ENCODE assay signal across 20 cellular contexts in the genomic region with DNA sequence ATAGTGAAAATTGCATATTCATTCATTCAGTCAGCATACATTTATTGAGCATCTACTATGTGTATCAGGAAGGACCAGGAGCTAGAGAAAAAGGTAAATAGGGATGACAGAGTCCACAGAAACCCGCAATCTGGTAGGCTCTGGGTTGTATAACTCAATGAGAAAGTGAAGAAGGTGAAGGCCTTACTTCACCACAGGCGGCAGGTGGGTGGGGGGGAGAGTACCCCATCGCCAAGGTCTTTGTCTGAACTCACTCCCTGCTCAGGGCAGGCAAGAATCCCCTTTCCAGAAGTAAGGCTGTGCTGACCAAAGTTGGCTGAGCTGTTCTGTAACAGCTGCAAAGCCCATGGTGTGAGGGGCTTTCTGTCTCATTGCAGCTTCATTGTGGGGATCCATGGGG.
"Had no signal": no experiment of that assay in that cellular context is flagged by ENCODE, and none has a peak within 500 bp of the region (broad histone marks: within the 10 kb centered on the region; RNA-seq: fewer than 3 reads in every experiment).

No MANE protein-coding gene starts in this region.

- H3K4me1 ChIP-seq: spleen, vagina had no signal

- H3K9me3 Mint-ChIP-seq: stimulated activated naive CD8-positive, alpha-beta T cell treated with anti-CD3 and anti-CD28 coated beads, Interleukin-15, Interleukin-2, amounts not matched to agents 100 ng/mL and 50 ng/mL, for 24 hours had no signal

- FAIRE-seq: endometrium had no signal

- H3K27ac Mint-ChIP-seq: naive thymus-derived CD4-positive, alpha-beta T cell; nephron progenitor cell; stimulated activated memory B cell treated with anti-CD40 and anti-IgM and Interleukin-4, amounts not matched to agents 10 μg/mL and 1 μg/mL and 100 μg/mL, for 72 hours; stimulated activated naive CD8-positive, alpha-beta T cell treated with anti-CD3 and anti-CD28 coated beads, Interleukin-15, Interleukin-2, amounts not matched to agents 100 ng/mL and 50 ng/mL, for 24 hours had no signal

- H3K27me3 ChIP-seq: neutrophil, spleen, tibial artery, upper lobe of right lung, vagina had no signal

- H3K4me3 ChIP-seq: coronary artery, gastroesophageal sphincter, spleen, tibial artery, upper lobe of right lung, vagina had no signal

- H3K4me1 Mint-ChIP-seq: naive thymus-derived CD4-positive, alpha-beta T cell; stimulated activated memory B cell treated with anti-CD40 and anti-IgM and Interleukin-4, amounts not matched to agents 10 μg/mL and 1 μg/mL and 100 μg/mL, for 72 hours had no signal

- DNase-seq: effector CD8-positive, alpha-beta T cell; glutamatergic neuron; kidney glomerular epithelial cell; naive thymus-derived CD4-positive, alpha-beta T cell; nephron progenitor cell; spleen; stimulated activated CD4-positive, alpha-beta T cell treated with anti-CD3 and anti-CD28 coated beads, Interleukin-15, amount 100 ng/mL, for 24 hours; stimulated activated CD4-positive, alpha-beta T cell treated with anti-CD3 and anti-CD28 coated beads, Interleukin-1b, Interleukin-23, amount 100 ng/mL, for 48 hours; stimulated activated CD4-positive, alpha-beta T cell treated with anti-CD3 and anti-CD28 coated beads, Interleukin-4, amount 100 ng/mL, for 24 hours; tibial artery; upper lobe of right lung had no signal

- H3K9me3 ChIP-seq: gastroesophageal sphincter, neutrophil, tibial artery, upper lobe of right lung, vagina had no signal

- H3K27me3 Mint-ChIP-seq: stimulated activated naive CD8-positive, alpha-beta T cell treated with anti-CD3 and anti-CD28 coated beads, Interleukin-15, Interleukin-2, amounts not matched to agents 100 ng/mL and 50 ng/mL, for 24 hours had no signal

- ATAC-seq: esophagus mucosa; gastroesophageal sphincter; naive thymus-derived CD4-positive, alpha-beta T cell; sciatic nerve; stimulated activated memory B cell treated with anti-CD40 and anti-IgM and Interleukin-4, amounts not matched to agents 10 μg/mL and 1 μg/mL and 100 μg/mL, for 72 hours; upper lobe of right lung had no signal

- H3K27ac ChIP-seq: coronary artery, gastroesophageal sphincter, neutrophil, spleen, tibial artery, upper lobe of right lung, vagina had no signal

- H3K4me3 Mint-ChIP-seq: naive thymus-derived CD4-positive, alpha-beta T cell; nephron progenitor cell; stimulated activated memory B cell treated with anti-CD40 and anti-IgM and Interleukin-4, amounts not matched to agents 10 μg/mL and 1 μg/mL and 100 μg/mL, for 72 hours; stimulated activated naive CD8-positive, alpha-beta T cell treated with anti-CD3 and anti-CD28 coated beads, Interleukin-15, Interleukin-2, amounts not matched to agents 100 ng/mL and 50 ng/mL, for 24 hours had no signal

- H3K36me3 ChIP-seq: gastroesophageal sphincter, neutrophil, spleen, tibial artery, upper lobe of right lung, vagina had no signal
